ENCODE assay signal across 12 cellular contexts in the genomic region with DNA sequence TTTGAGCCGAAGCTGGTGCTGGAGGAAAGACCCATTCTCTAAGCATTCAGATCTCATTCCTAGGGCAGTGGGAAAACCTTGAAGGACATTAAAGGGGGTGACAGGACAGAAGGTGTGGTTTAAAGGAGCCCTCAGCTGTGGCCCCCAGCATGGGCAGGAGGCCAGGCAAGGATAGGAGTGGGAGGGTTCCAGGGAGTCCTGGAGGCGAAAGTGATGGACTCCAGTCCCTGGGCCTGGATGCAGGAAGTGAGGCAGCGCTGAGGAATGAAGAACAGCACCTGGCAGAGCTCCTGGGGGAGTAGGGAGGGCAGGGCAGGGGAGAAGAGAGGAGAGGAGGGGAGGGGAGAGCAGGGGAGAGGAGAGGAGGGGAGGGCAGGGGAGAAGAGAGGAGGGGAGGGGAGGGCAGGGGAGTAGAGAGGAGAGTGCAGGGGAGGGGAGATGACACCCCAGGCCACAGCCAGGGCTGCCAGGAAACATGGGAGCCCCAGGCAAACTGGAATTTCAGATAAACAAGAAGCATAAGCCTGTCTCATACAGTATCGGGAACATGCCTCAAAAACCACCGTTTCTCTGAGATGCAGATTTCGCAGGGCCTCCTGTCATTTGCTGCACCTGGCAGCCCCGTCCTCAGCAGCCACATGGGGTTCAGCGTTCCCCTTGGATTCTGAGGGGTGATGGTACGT. TPM values are rescaled to one million over a fixed set of nuclear protein-coding genes. Genes with fewer than 3 reads are reported as not detected.
DNase-seq lines count a peak whose midpoint lies in the region.
"Had no signal": no experiment of that assay in that cellular context is flagged by ENCODE, and none has a peak within 500 bp of the region (broad histone marks: within the 10 kb centered on the region; RNA-seq: fewer than 3 reads in every experiment).

No MANE protein-coding gene starts in this region.

- H3K4me3 ChIP-seq in muscle layer of duodenum (ENCODE audit: low read depth in 1 of 2, low read length in 2 of 2) = peak overlapping the region in 1 of 2 donors; percentile 33

- H3K9me3 ChIP-seq in muscle layer of duodenum (ENCODE audit: control insufficient read depth in 1 of 2, low read length in 2 of 2) = no peaks in the 10 kb centered on the region

- no peak overlapping the region for H3K27ac Mint-ChIP-seq in activated T-helper 1 cell treated with anti-CD3 and anti-CD28 coated beads, Interleukin-12 subunit alpha, Interleukin-12 subunit beta, Interleukin-2, Interleukin-4 antibody, amounts not matched to agents 30 ng/mL and 10 ng/mL and 1 ng/mL, durations not matched to agents 14 hours and 24 hours and 36 hours
- H3K27ac Mint-ChIP-seq: T-helper 17 cell had no signal

- no peaks in the 10 kb centered on the region for H3K27me3 ChIP-seq in muscle layer of duodenum (ENCODE audit: low read depth, low read length)

- H3K27me3 Mint-ChIP-seq in activated T-helper 1 cell treated with anti-CD3 and anti-CD28 coated beads, Interleukin-12 subunit alpha, Interleukin-12 subunit beta, Interleukin-2, Interleukin-4 antibody, amounts not matched to agents 30 ng/mL and 10 ng/mL and 1 ng/mL, durations not matched to agents 14 hours and 24 hours and 36 hours (ENCODE audit: insufficient read depth) = peaks cover 43% of the 10 kb centered on the region

- H3K4me1 ChIP-seq in muscle layer of duodenum (ENCODE audit: control insufficient read depth in 1 of 2, insufficient read depth in 2 of 2, low read length in 2 of 2) = peaks cover 13 to 25% of the 10 kb centered on the region in 2 donors

- H3K9me3 Mint-ChIP-seq in activated T-helper 1 cell treated with anti-CD3 and anti-CD28 coated beads, Interleukin-12 subunit alpha, Interleukin-12 subunit beta, Interleukin-2, Interleukin-4 antibody, amounts not matched to agents 30 ng/mL and 10 ng/mL and 1 ng/mL, durations not matched to agents 14 hours and 24 hours and 36 hours = no peaks in the 10 kb centered on the region
- H3K9me3 Mint-ChIP-seq: stimulated activated naive CD8-positive, alpha-beta T cell treated with anti-CD3 and anti-CD28 coated beads, Interleukin-15, amount 100 ng/mL, for 72 hours had no signal

- in situ Hi-C loops in ACHN (cut with HindIII; ENCODE audit: low pct_ligation_motif_present, low pct_unique_long_range_greater_than_20kb, low sequenced_read_pairs) = no loop called here

- DNase-seq in ACHN (peak; percentile 10), NCI-H526 (lab: John Stamatoyannopoulos, UW) (peak; percentile 76 to 84), ecto neural progenitor cell (ENCODE audit: low spot score) (peak; percentile 43), DMS79 treated with DMSO at 0.1 percent for 48 hours (lab: John Stamatoyannopoulos, UW) (no peak), posterior vena cava (ENCODE audit: low spot score) (no peak), mucosa of gallbladder (ENCODE audit: low spot score) (no peak)
- no peak for DNase-seq in activated T-helper 1 cell treated with anti-CD3 and anti-CD28 coated beads, Interleukin-12 subunit alpha, Interleukin-12 subunit beta, Interleukin-2, Interleukin-4 antibody, amounts not matched to agents 30 ng/mL and 10 ng/mL and 1 ng/mL, durations not matched to agents 14 hours and 24 hours and 36 hours (ENCODE audit: low spot score)
- DNase-seq: activated naive CD4-positive, alpha-beta T cell; NCI-H1105; stimulated activated naive CD8-positive, alpha-beta T cell treated with anti-CD3 and anti-CD28 coated beads, Interleukin-15, amount 100 ng/mL, for 72 hours; T-helper 17 cell had no signal

- H3K36me3 Mint-ChIP-seq in activated T-helper 1 cell treated with anti-CD3 and anti-CD28 coated beads, Interleukin-12 subunit alpha, Interleukin-12 subunit beta, Interleukin-2, Interleukin-4 antibody, amounts not matched to agents 30 ng/mL and 10 ng/mL and 1 ng/mL, durations not matched to agents 14 hours and 24 hours and 36 hours (ENCODE audit: low read depth) = peaks cover 4% of the 10 kb centered on the region

- no peaks in the 10 kb centered on the region for H3K36me3 ChIP-seq in muscle layer of duodenum (ENCODE audit: control insufficient read depth in 1 of 2, insufficient read depth in 2 of 2, low read length in 2 of 2)

- peak overlapping the region; percentile 96 for H3K27ac ChIP-seq in muscle layer of duodenum (ENCODE audit: low read length)

- intact Hi-C loops in posterior vena cava (cut with DNase I) = no loop called here
- intact Hi-C loops in activated T-helper 1 cell treated with anti-CD3 and anti-CD28 coated beads, Interleukin-12 subunit alpha, Interleukin-12 subunit beta, Interleukin-2, Interleukin-4 antibody, amounts not matched to agents 30 ng/mL and 10 ng/mL and 1 ng/mL, durations not matched to agents 14 hours and 24 hours and 36 hours (cut with micrococcal nuclease) = no loop called here

- H3K4me3 Mint-ChIP-seq in activated T-helper 1 cell treated with anti-CD3 and anti-CD28 coated beads, Interleukin-12 subunit alpha, Interleukin-12 subunit beta, Interleukin-2, Interleukin-4 antibody, amounts not matched to agents 30 ng/mL and 10 ng/mL and 1 ng/mL, durations not matched to agents 14 hours and 24 hours and 36 hours = no peak overlapping the region
- H3K4me3 Mint-ChIP-seq: stimulated activated naive CD8-positive, alpha-beta T cell treated with anti-CD3 and anti-CD28 coated beads, Interleukin-15, amount 100 ng/mL, for 72 hours; T-helper 17 cell had no signal

- peaks cover 23% of the 10 kb centered on the region for H3K4me1 Mint-ChIP-seq in activated T-helper 1 cell treated with anti-CD3 and anti-CD28 coated beads, Interleukin-12 subunit alpha, Interleukin-12 subunit beta, Interleukin-2, Interleukin-4 antibody, amounts not matched to agents 30 ng/mL and 10 ng/mL and 1 ng/mL, durations not matched to agents 14 hours and 24 hours and 36 hours (ENCODE audit: low read depth)

RNA-seq across cellular contexts. Expression of a gene that starts 5.7 kb away (rescaled TPM):
- 100 to 1,000 TPM; 114 to 116 TPM for total RNA-seq in posterior vena cava
- 19.4 and 21.1 TPM in 2 replicates for total RNA-seq in activated T-helper 1 cell treated with anti-CD3 and anti-CD28 coated beads, Interleukin-12 subunit alpha, Interleukin-12 subunit beta, Interleukin-2, Interleukin-4 antibody, amounts not matched to agents 30 ng/mL and 10 ng/mL and 1 ng/mL, durations not matched to agents 14 hours and 24 hours and 36 hours
- 215 TPM for total RNA-seq in mucosa of gallbladder

Comparison
In these comparisons a context has a peak if more than half of its experiments do, and no peak if none do; other contexts are left out.
1. DNase-seq: peak in ACHN (single experiment), NCI-H526 (2 of 2) and ecto neural progenitor cell (single experiment); none in DMS79 treated with DMSO at 0.1 percent for 48 hours (single experiment), posterior vena cava (single experiment), activated T-helper 1 cell treated with anti-CD3 and anti-CD28 coated beads, Interleukin-12 subunit alpha, Interleukin-12 subunit beta, Interleukin-2, Interleukin-4 antibody, amounts not matched to agents 30 ng/mL and 10 ng/mL and 1 ng/mL, durations not matched to agents 14 hours and 24 hours and 36 hours (single experiment) and mucosa of gallbladder (single experiment).